15 cellular contexts compared by ENCODE assay signal in genomic region chr4:824461-825062, GRCh38. TPM values are rescaled to one million over a fixed set of nuclear protein-coding genes. Genes with fewer than 3 reads are reported as not detected.
DNase-seq lines count a peak whose midpoint lies in the region; ATAC-seq, FAIRE-seq and TF ChIP-seq lines count a peak whose summit lies in the region.
"Had no signal": no experiment of that assay in that cellular context is flagged by ENCODE, and none has a peak within 500 bp of the region (broad histone marks: within the 10 kb centered on the region; RNA-seq: fewer than 3 reads in every experiment).

No MANE protein-coding gene starts in this region.

- CTCF ChIA-PET in K562 (lab: Yijun Ruan, JAX; ENCODE audit: low intra/inter-chr PET ratio) (no interaction called here), GM10248 (lab: Yijun Ruan, JAX) (no interaction called here)

- H3K4me3 ChIP-seq in K562 = no peak overlapping the region
- H3K4me3 ChIP-seq in mucosa of descending colon = no peak overlapping the region

- no peak overlapping the region for H3K9ac ChIP-seq in K562 (ENCODE audit: insufficient read depth in 1 of 2, low read depth in 2 of 2, low read length in 2 of 2)

- in situ Hi-C loops in K562 (cut with MboI) = no loop called here

- intact Hi-C loops in K562 (cut with micrococcal nuclease) = no loop called here
- intact Hi-C loops in mucosa of descending colon (cut with DNase I, micrococcal nuclease) = no loop called here

- no peak for TF ChIP-seq POLR2A in K562 (conservative IDR thresholded peaks at IDR 0.05)

- POLR2A ChIA-PET in K562 (lab: Yijun Ruan, JAX) (no interaction called here), GM10248 (lab: Yijun Ruan, JAX) (no interaction called here)

- WGBS in K562 (ENCODE audit: insufficient coverage, low coverage, missing lambda C conversion rate) = 53% methylated on average over 19 of the region's 23 CpGs

- H3K9me3 Mint-ChIP-seq in stimulated activated naive CD8-positive, alpha-beta T cell treated with anti-CD3 and anti-CD28 coated beads, Interleukin-15, amount 100 ng/mL, for 72 hours = no peaks in the 10 kb centered on the region
- H3K9me3 Mint-ChIP-seq: activated T-cell treated with anti-CD3 and anti-CD28 coated beads, Interleukin-2, amount 50 U/mL, for 24 hours had no signal

- H3K4me3 Mint-ChIP-seq in stimulated activated naive CD8-positive, alpha-beta T cell treated with anti-CD3 and anti-CD28 coated beads, Interleukin-15, amount 100 ng/mL, for 72 hours = peak overlapping the region; percentile 53 to 60
- H3K4me3 Mint-ChIP-seq: activated T-cell treated with anti-CD3 and anti-CD28 coated beads, Interleukin-2, amount 50 U/mL, for 24 hours had no signal

- no peak for ATAC-seq in stimulated activated naive CD8-positive, alpha-beta T cell treated with anti-CD3 and anti-CD28 coated beads, Interleukin-15, amount 100 ng/mL, for 72 hours
- no peak for ATAC-seq in stimulated activated naive CD8-positive, alpha-beta T cell treated with anti-CD3 and anti-CD28 coated beads, Interleukin-15, Interleukin-2, amounts not matched to agents 100 U/mL and 50 U/mL, for 24 hours
- ATAC-seq in K562 = no peak
- ATAC-seq in mucosa of descending colon = no peak
- no peak for ATAC-seq in GM21825 (IDR thresholded peaks at IDR 0.05; ENCODE audit: unreplicated experiment)

- H3K4me1 ChIP-seq in K562 (replicated peaks in 1 of 2; ENCODE audit: control insufficient read depth in 2 of 2, insufficient read depth in 2 of 2, low read length in 2 of 2) = peaks cover 0 to 63% of the 10 kb centered on the region in 2 experiments; a peak in 3 of 5 replicates
- peaks cover 8% of the 10 kb centered on the region for H3K4me1 ChIP-seq in mucosa of descending colon (ENCODE audit: low read depth)

- H3K9me1 ChIP-seq in K562 (ENCODE audit: control insufficient read depth, insufficient read depth, low read length) = no peaks in the 10 kb centered on the region

- no peak for DNase-seq in stimulated activated naive CD8-positive, alpha-beta T cell treated with anti-CD3 and anti-CD28 coated beads, Interleukin-15, amount 100 ng/mL, for 72 hours
- no peak for DNase-seq in stimulated activated naive CD8-positive, alpha-beta T cell treated with anti-CD3 and anti-CD28 coated beads, Interleukin-15, Interleukin-2, amounts not matched to agents 100 U/mL and 50 U/mL, for 24 hours
- no peak for DNase-seq in K562 (ENCODE audit: extremely low read depth in 1 of 4, low spot score in 3 of 4)
- peak in 2 of 3 donors; percentile 19 to 39 for DNase-seq in mucosa of descending colon
- DNase-seq in NCI-H2171 treated with DMSO at 0.1 percent for 48 hours (lab: John Stamatoyannopoulos, UW) = no peak
- DNase-seq in activated CD8-positive, alpha-beta memory T cell treated with anti-CD3 and anti-CD28 coated beads, Interleukin-2, amount 50 U/mL, for 48 hours = no peak
- no peak for DNase-seq in GM10248 (ENCODE audit: extremely low spot score)
- DNase-seq: activated CD4-positive, CD25-positive, alpha-beta regulatory T cell treated with anti-CD3 and anti-CD28 coated beads, Interleukin-2, amount 50 U/mL, for 72 hours; activated T-cell treated with anti-CD3 and anti-CD28 coated beads, Interleukin-2, amount 50 U/mL, for 24 hours; EL; NCI-H226; transverse colon had no signal

- peaks cover 8% of the 10 kb centered on the region for H3K4me1 Mint-ChIP-seq in stimulated activated naive CD8-positive, alpha-beta T cell treated with anti-CD3 and anti-CD28 coated beads, Interleukin-15, amount 100 ng/mL, for 72 hours

- H3K27ac Mint-ChIP-seq in stimulated activated naive CD8-positive, alpha-beta T cell treated with anti-CD3 and anti-CD28 coated beads, Interleukin-15, amount 100 ng/mL, for 72 hours = peak overlapping the region in 1 of 2 donors; percentile 34
- H3K27ac Mint-ChIP-seq: activated T-cell treated with anti-CD3 and anti-CD28 coated beads, Interleukin-2, amount 50 U/mL, for 24 hours had no signal

- H3K4me2 ChIP-seq in K562 (ENCODE audit: insufficient read depth, low read length) = no peak overlapping the region

- H3K9me3 ChIP-seq in K562 (replicated peaks; ENCODE audit: control insufficient read depth, insufficient read depth, low read depth, low read length) (no peaks in the 10 kb centered on the region), mucosa of descending colon (no peaks in the 10 kb centered on the region)
- H3K9me3 ChIP-seq: transverse colon had no signal

- H3K27ac ChIP-seq in K562 (ENCODE audit: extremely low read depth, low read depth, low read length) = no peak overlapping the region
- H3K27ac ChIP-seq: transverse colon had no signal

- H3K27me3 ChIP-seq in K562 (ENCODE audit: control insufficient read depth in 2 of 2, insufficient read depth in 2 of 2, low read length in 2 of 2) = peaks cover 12 to 69% of the 10 kb centered on the region in 2 experiments; a peak in 4 of 5 replicates

- TF ChIP-seq RAD21 in K562 (CRISPR knock-in tag; conservative IDR thresholded peaks at IDR 0.05 in 1 of 2, IDR thresholded peaks at IDR 0.05 in 1 of 2) = peak in 1 of 2 experiments; percentile 10; a peak in 1 of 4 replicates

- FAIRE-seq in K562 (lab: Jason Lieb, UNC) = no peak
- FAIRE-seq: colon had no signal

- TF ChIP-seq CTCF in K562 (IDR thresholded peaks at IDR 0.05 in 2 of 3, conservative IDR thresholded peaks at IDR 0.05 in 1 of 3; ENCODE audit: insufficient read depth in 2 of 3, low read depth in 1 of 3, low read length in 3 of 3) (0 out of 6 replicates have a peak, but pooled peaks of 1 of the 3 experiments have one; percentile 5), mucosa of descending colon (IDR thresholded peaks at IDR 0.05) (no peak), GM10248 (IDR thresholded peaks at IDR 0.05; ENCODE audit: control extremely low read depth, extremely low read depth, low read depth, missing control alignments) (no peak)

- H3K79me2 ChIP-seq in K562 (ENCODE audit: control insufficient read depth, insufficient read depth, low read length) = no peaks in the 10 kb centered on the region

- TF ChIP-seq EP300 in K562 (IDR thresholded peaks at IDR 0.05; ENCODE audit: low read length) = no peak

- no peaks in the 10 kb centered on the region for H3K36me3 ChIP-seq in K562 (ENCODE audit: control insufficient read depth, insufficient read depth, low read length)
- H3K36me3 ChIP-seq in mucosa of descending colon (ENCODE audit: low read depth) = no peaks in the 10 kb centered on the region
- H3K36me3 ChIP-seq: transverse colon had no signal

- no TSS peak for BruUV-seq in K562 (replicated peaks; lab: Mats Ljungman, UMichigan)

- H2AFZ ChIP-seq in K562 (ENCODE audit: low read depth, low read length) = no peak overlapping the region

- H4K20me1 ChIP-seq in K562 (replicated peaks; ENCODE audit: control insufficient read depth, insufficient read depth, low read length) = no peaks in the 10 kb centered on the region; the same call in 1 of the 2 replicates

- H3K27me3 Mint-ChIP-seq in stimulated activated naive CD8-positive, alpha-beta T cell treated with anti-CD3 and anti-CD28 coated beads, Interleukin-15, amount 100 ng/mL, for 72 hours = peaks cover 85% of the 10 kb centered on the region

TF ChIP-seq in K562, 482 proteins besides CTCF, POLR2A, EP300 and RAD21:
- TF ChIP-seq SIN3B (IDR thresholded peaks at IDR 0.05; ENCODE audit: low read depth) = no peak
- peak; percentile 23; the same call in 1 of the 2 replicates for TF ChIP-seq ZBTB33 (CRISPR knock-in tag; IDR thresholded peaks at IDR 0.05)
- TF ChIP-seq MIER1 (IDR thresholded peaks at IDR 0.05; ENCODE audit: low read depth) = no peak

RNA-seq across cellular contexts. Expression of gene CPLX1, which starts 1.4 kb away (rescaled TPM):
- total RNA-seq in K562 (2011; cell fraction: chromatin; rRNA removed; ENCODE audit: low replicate concordance) = 1.1 and 1.5 TPM in 2 replicates
- total RNA-seq in K562 (2011; cell fraction: nucleolus; rRNA removed) = 0.92 and 1.3 TPM in 2 replicates
- total RNA-seq in K562 (2011; cell fraction: nucleoplasm; rRNA removed) = 0.61 and 0.73 TPM in 2 replicates
- total RNA-seq in K562 (2014; rRNA removed) (0.61 and 1.00 TPM in 2 replicates), K562 (2014; rRNA removed; fragmentation: Illumina TruSeq; extraction: Trizol) (not detected in 2 replicates), K562 (2015; rRNA removed; fragmentation: Illumina TruSeq; extraction: Trizol) (0.07 and 0.23 TPM in 2 replicates), K562 (2021) (2.1 and 3.3 TPM in 2 replicates), mucosa of descending colon (1 to 10 TPM; 1.9 to 3.4 (median 2.7) TPM)
- polyA plus RNA-seq in K562 (2011; rRNA removed) (0.17 and 0.23 TPM in 2 replicates), K562 (2014; fragmentation: Illumina TruSeq; extraction: Trizol) (0.12 and 0.21 TPM in 2 replicates), K562 (2014; fragmentation: Nextera tagmentation; extraction: Ambion mirVana) (under 1 TPM in 1 of 2 experiments, not detected in 1; 0.03 TPM), K562 (2014; rRNA removed) (0.55 and 1.3 TPM in 2 replicates)
- 0.04 and 0.33 TPM in 2 replicates for polyA plus RNA-seq in K562 (2011; cell fraction: cytosol; rRNA removed)
- polyA plus RNA-seq in K562 (2011; cell fraction: nucleus; rRNA removed) = 1.2 and 4.9 TPM in 2 replicates
- polyA plus RNA-seq in K562 (2012) = 0.50 and 1.6 TPM in 2 replicates
- 0.18 TPM in 1 of 2 replicates, not detected in the other for polyA minus RNA-seq in K562 (2011; rRNA and poly(A)+ RNA removed)
- polyA minus RNA-seq in K562 (2011; cell fraction: cytosol; rRNA and poly(A)+ RNA removed) = 2.2 TPM in 1 of 2 replicates, not detected in the other
- polyA minus RNA-seq in K562 (2011; cell fraction: nucleus; rRNA and poly(A)+ RNA removed) = 0.27 TPM in 1 of 2 replicates, not detected in the other
- total RNA-seq: lung microvascular endothelial cell had no signal

Comparison
In these comparisons a context has a peak if more than half of its experiments do, and no peak if none do; other contexts are left out.
1. DNase-seq: peak in mucosa of descending colon (2 of 3); none in stimulated activated naive CD8-positive, alpha-beta T cell treated with anti-CD3 and anti-CD28 coated beads, Interleukin-15, amount 100 ng/mL, for 72 hours (0 of 2), stimulated activated naive CD8-positive, alpha-beta T cell treated with anti-CD3 and anti-CD28 coated beads, Interleukin-15, Interleukin-2, amounts not matched to agents 100 U/mL and 50 U/mL, for 24 hours (single experiment), K562 (0 of 4), NCI-H2171 treated with DMSO at 0.1 percent for 48 hours (single experiment), activated CD8-positive, alpha-beta memory T cell treated with anti-CD3 and anti-CD28 coated beads, Interleukin-2, amount 50 U/mL, for 48 hours (single experiment) and GM10248 (single experiment).